ENCODE assay signal across 1 cellular context in the genomic region with DNA sequence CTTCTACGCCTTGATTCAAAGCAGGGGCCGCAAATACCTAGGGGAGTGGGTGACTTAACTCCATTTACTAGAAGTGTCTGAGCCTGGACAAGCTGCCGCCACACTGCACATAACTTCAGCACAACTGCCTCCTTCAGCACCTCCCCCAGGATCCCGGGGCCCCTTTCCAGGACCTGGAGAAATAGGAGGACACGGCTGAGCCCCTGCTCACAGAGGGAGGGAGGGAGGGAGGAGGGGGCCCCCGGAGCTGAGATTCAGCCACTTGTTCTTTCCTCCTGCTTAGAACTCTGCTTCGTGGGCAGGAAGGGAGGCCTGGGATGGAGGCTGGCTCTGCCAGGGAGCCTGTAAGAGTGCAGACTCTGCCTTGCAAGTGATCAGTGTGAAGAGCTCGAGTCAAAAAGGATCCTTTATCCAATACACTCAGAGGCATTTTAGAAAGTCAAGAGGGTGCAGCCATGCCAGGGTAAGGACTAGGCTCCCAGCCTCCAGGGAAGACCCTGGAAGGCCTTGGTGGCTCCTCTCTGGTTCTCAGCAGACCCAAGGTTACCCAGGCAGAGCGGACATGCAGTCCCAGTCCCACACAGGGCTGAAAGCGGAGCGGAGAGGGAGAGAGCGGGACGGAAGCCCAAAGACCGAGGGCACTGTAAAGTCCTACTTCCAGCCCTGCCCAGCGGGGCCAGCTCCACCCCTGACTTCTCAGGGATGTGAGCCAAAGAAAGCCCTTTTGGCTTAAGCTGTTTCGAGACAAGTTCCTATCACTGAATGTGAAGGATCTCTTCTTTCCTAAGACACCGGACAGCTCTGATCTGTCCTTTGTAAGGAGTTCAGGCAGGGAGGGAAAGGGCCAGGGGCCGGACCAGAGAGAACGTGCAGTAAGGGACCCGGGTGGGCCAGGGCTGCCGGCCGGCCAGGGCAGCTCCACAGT.
TF ChIP-seq lines count a peak whose summit lies in the region.

No MANE protein-coding gene starts in this region.

TF ChIP-seq in HepG2, 621 proteins besides CTCF, POLR2A, EP300 and RAD21 (continues in another document):
- TF ChIP-seq IRX3 (CRISPR knock-in tag; IDR thresholded peaks at IDR 0.05; ENCODE audit: borderline replicate concordance, low read depth) (no peak), ZNF350 (CRISPR knock-in tag; IDR thresholded peaks at IDR 0.05; ENCODE audit: borderline replicate concordance, low read depth) (0 out of 2 replicates have a peak, but pooled peaks have one; percentile 8), ZNF329 (CRISPR knock-in tag; IDR thresholded peaks at IDR 0.05; ENCODE audit: low read depth) (no peak), ZNF777 (CRISPR knock-in tag; IDR thresholded peaks at IDR 0.05) (0 out of 2 replicates have a peak, but pooled peaks have one; percentile 3), HMG20B (CRISPR knock-in tag; conservative IDR thresholded peaks at IDR 0.05) (no peak), KDM5B (CRISPR knock-in tag; IDR thresholded peaks at IDR 0.05; ENCODE audit: borderline replicate concordance) (no peak), SOX6 (IDR thresholded peaks at IDR 0.05) (no peak), SOX6 (CRISPR knock-in tag; IDR thresholded peaks at IDR 0.05) (no peak), TOPORS (CRISPR knock-in tag; IDR thresholded peaks at IDR 0.05) (no peak), ZNF773 (CRISPR knock-in tag; IDR thresholded peaks at IDR 0.05; ENCODE audit: borderline replicate concordance) (no peak), EHMT2 (IDR thresholded peaks at IDR 0.05; ENCODE audit: borderline replicate concordance, low read depth, low read length) (no peak), PCBP2 (optimal IDR thresholded peaks at IDR 0.05; ENCODE audit: low read depth, low read length, poor library complexity, severe bottlenecking) (no peak), MEF2D (CRISPR knock-in tag; IDR thresholded peaks at IDR 0.05) (peak; percentile 17; the same call in 1 of the 2 replicates), GFI1 (CRISPR knock-in tag; IDR thresholded peaks at IDR 0.05; ENCODE audit: borderline replicate concordance) (no peak), TEAD3 (CRISPR knock-in tag; optimal IDR thresholded peaks at IDR 0.05; ENCODE audit: borderline replicate concordance) (peak; percentile 20), TARDBP (CRISPR knock-in tag; IDR thresholded peaks at IDR 0.05) (no peak; the same call in 1 of the 2 replicates), ZNF577 (CRISPR knock-in tag; IDR thresholded peaks at IDR 0.05; ENCODE audit: borderline replicate concordance, low read depth) (no peak), HNF4A (CRISPR knock-in tag; IDR thresholded peaks at IDR 0.05) (peak; percentile 4; the same call in 1 of the 2 replicates), ZNF446 (CRISPR knock-in tag; IDR thresholded peaks at IDR 0.05) (no peak), ZNF33B (CRISPR knock-in tag; IDR thresholded peaks at IDR 0.05) (0 out of 2 replicates have a peak, but pooled peaks have one; percentile 34), ZNF44 (CRISPR knock-in tag; IDR thresholded peaks at IDR 0.05) (peak; percentile 30; the same call in 1 of the 2 replicates), ZNF776 (CRISPR knock-in tag; IDR thresholded peaks at IDR 0.05) (0 out of 2 replicates have a peak, but pooled peaks have one; percentile 17), EED (CRISPR knock-in tag; IDR thresholded peaks at IDR 0.05) (peak; percentile 12; the same call in 1 of the 2 replicates), CHCHD3 (CRISPR knock-in tag; IDR thresholded peaks at IDR 0.05) (no peak), MYC (CRISPR knock-in tag; IDR thresholded peaks at IDR 0.05; ENCODE audit: borderline replicate concordance) (0 out of 2 replicates have a peak, but pooled peaks have one; percentile 40), ATRX (CRISPR knock-in tag; IDR thresholded peaks at IDR 0.05; ENCODE audit: borderline replicate concordance) (no peak), FOXO1 (CRISPR knock-in tag; IDR thresholded peaks at IDR 0.05) (no peak), RXRA (CRISPR knock-in tag; IDR thresholded peaks at IDR 0.05) (no peak), ZNF605 (CRISPR knock-in tag; IDR thresholded peaks at IDR 0.05) (peak; percentile 79; the same call in 1 of the 2 replicates), ZNF772 (CRISPR knock-in tag; IDR thresholded peaks at IDR 0.05) (no peak), JDP2 (CRISPR knock-in tag; IDR thresholded peaks at IDR 0.05; ENCODE audit: borderline replicate concordance) (no peak)
- TF ChIP-seq, protein P1, sequence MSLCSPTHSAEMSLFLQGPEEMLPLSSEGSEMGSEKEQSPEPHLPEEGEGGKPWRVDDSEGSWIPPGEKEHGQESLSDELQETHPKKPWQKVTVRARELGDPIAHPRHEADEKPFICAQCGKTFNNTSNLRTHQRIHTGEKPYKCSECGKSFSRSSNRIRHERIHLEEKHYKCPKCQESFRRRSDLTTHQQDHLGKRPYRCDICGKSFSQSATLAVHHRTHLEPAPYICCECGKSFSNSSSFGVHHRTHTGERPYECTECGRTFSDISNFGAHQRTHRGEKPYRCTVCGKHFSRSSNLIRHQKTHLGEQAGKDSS (CRISPR knock-in tag; IDR thresholded peaks at IDR 0.05; ENCODE audit: borderline replicate concordance, low read depth) = no peak
- TF ChIP-seq, protein P2, sequence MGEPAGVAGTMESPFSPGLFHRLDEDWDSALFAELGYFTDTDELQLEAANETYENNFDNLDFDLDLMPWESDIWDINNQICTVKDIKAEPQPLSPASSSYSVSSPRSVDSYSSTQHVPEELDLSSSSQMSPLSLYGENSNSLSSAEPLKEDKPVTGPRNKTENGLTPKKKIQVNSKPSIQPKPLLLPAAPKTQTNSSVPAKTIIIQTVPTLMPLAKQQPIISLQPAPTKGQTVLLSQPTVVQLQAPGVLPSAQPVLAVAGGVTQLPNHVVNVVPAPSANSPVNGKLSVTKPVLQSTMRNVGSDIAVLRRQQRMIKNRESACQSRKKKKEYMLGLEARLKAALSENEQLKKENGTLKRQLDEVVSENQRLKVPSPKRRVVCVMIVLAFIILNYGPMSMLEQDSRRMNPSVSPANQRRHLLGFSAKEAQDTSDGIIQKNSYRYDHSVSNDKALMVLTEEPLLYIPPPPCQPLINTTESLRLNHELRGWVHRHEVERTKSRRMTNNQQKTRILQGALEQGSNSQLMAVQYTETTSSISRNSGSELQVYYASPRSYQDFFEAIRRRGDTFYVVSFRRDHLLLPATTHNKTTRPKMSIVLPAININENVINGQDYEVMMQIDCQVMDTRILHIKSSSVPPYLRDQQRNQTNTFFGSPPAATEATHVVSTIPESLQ (CRISPR knock-in tag; conservative IDR thresholded peaks at IDR 0.05) = no peak
- TF ChIP-seq, protein P3, sequence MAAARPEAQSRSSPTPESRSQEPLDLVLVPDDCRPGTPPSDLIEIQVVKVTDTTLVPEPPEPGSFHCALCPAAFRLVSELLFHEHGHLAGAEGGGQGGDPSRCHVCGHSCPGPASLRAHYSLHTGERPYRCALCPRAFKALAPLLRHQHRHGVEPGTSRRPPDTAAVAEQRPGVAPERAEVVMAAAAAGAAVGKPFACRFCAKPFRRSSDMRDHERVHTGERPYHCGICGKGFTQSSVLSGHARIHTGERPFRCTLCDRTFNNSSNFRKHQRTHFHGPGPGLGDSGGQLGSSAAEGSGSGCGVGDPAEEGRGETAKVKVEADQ (CRISPR knock-in tag; IDR thresholded peaks at IDR 0.05; ENCODE audit: borderline replicate concordance) = peak; percentile 41; the same call in 1 of the 2 replicates
- TF ChIP-seq, protein P4, sequence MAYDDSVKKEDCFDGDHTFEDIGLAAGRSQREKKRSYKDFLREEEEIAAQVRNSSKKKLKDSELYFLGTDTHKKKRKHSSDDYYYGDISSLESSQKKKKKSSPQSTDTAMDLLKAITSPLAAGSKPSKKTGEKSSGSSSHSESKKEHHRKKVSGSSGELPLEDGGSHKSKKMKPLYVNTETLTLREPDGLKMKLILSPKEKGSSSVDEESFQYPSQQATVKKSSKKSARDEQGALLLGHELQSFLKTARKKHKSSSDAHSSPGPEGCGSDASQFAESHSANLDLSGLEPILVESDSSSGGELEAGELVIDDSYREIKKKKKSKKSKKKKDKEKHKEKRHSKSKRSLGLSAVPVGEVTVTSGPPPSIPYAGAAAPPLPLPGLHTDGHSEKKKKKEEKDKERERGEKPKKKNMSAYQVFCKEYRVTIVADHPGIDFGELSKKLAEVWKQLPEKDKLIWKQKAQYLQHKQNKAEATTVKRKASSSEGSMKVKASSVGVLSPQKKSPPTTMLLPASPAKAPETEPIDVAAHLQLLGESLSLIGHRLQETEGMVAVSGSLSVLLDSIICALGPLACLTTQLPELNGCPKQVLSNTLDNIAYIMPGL (CRISPR knock-in tag; IDR thresholded peaks at IDR 0.05; ENCODE audit: borderline replicate concordance in 1 of 2, low read depth in 1 of 2) = peak in 1 of 2 experiments; percentile 17; a peak in 1 of 4 replicates
- TF ChIP-seq, protein P5, sequence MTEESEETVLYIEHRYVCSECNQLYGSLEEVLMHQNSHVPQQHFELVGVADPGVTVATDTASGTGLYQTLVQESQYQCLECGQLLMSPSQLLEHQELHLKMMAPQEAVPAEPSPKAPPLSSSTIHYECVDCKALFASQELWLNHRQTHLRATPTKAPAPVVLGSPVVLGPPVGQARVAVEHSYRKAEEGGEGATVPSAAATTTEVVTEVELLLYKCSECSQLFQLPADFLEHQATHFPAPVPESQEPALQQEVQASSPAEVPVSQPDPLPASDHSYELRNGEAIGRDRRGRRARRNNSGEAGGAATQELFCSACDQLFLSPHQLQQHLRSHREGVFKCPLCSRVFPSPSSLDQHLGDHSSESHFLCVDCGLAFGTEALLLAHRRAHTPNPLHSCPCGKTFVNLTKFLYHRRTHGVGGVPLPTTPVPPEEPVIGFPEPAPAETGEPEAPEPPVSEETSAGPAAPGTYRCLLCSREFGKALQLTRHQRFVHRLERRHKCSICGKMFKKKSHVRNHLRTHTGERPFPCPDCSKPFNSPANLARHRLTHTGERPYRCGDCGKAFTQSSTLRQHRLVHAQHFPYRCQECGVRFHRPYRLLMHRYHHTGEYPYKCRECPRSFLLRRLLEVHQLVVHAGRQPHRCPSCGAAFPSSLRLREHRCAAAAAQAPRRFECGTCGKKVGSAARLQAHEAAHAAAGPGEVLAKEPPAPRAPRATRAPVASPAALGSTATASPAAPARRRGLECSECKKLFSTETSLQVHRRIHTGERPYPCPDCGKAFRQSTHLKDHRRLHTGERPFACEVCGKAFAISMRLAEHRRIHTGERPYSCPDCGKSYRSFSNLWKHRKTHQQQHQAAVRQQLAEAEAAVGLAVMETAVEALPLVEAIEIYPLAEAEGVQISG (CRISPR knock-in tag; IDR thresholded peaks at IDR 0.05) = no peak; the same call in 1 of the 2 replicates
- TF ChIP-seq, protein P6, sequence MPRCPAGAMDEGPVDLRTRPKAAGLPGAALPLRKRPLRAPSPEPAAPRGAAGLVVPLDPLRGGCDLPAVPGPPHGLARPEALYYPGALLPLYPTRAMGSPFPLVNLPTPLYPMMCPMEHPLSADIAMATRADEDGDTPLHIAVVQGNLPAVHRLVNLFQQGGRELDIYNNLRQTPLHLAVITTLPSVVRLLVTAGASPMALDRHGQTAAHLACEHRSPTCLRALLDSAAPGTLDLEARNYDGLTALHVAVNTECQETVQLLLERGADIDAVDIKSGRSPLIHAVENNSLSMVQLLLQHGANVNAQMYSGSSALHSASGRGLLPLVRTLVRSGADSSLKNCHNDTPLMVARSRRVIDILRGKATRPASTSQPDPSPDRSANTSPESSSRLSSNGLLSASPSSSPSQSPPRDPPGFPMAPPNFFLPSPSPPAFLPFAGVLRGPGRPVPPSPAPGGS (CRISPR knock-in tag; IDR thresholded peaks at IDR 0.05) = 0 out of 2 replicates have a peak, but pooled peaks have one; percentile 53
- TF ChIP-seq, protein P7, sequence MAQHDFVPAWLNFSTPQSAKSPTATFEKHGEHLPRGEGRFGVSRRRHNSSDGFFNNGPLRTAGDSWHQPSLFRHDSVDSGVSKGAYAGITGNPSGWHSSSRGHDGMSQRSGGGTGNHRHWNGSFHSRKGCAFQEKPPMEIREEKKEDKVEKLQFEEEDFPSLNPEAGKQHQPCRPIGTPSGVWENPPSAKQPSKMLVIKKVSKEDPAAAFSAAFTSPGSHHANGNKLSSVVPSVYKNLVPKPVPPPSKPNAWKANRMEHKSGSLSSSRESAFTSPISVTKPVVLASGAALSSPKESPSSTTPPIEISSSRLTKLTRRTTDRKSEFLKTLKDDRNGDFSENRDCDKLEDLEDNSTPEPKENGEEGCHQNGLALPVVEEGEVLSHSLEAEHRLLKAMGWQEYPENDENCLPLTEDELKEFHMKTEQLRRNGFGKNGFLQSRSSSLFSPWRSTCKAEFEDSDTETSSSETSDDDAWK (CRISPR knock-in tag; IDR thresholded peaks at IDR 0.05) = no peak
